ENCODE assay signal across 10 cellular contexts in genomic region chr5:40991168-40991980, GRCh38.
DNase-seq lines count a peak whose midpoint lies in the region; ATAC-seq, FAIRE-seq and TF ChIP-seq lines count a peak whose summit lies in the region.
"Had no signal": no experiment of that assay in that cellular context is flagged by ENCODE, and none has a peak within 500 bp of the region (broad histone marks: within the 10 kb centered on the region; RNA-seq: fewer than 3 reads in every experiment).

No MANE protein-coding gene starts in this region.

- H3K4me3 ChIP-seq in astrocyte (ENCODE audit: insufficient read depth, low read depth, low read length) = no peak overlapping the region
- H3K4me3 ChIP-seq in gastroesophageal sphincter = no peak overlapping the region
- H3K4me3 ChIP-seq in pancreas = no peak overlapping the region
- no peak overlapping the region for H3K4me3 ChIP-seq in aorta (ENCODE audit: low read length in 2 of 2)

- no peak overlapping the region for H3K4me3 Mint-ChIP-seq in astrocyte (ENCODE audit: unreplicated experiment)
- no peak overlapping the region for H3K4me3 Mint-ChIP-seq in chondrocyte (ENCODE audit: unreplicated experiment)

- H3K36me3 ChIP-seq in astrocyte (ENCODE audit: insufficient read depth, low read length) (no peaks in the 10 kb centered on the region), gastroesophageal sphincter (no peaks in the 10 kb centered on the region), pancreas (no peaks in the 10 kb centered on the region), aorta (ENCODE audit: control insufficient read depth in 1 of 2, insufficient read depth in 2 of 2, low read length in 1 of 2) (no peaks in the 10 kb centered on the region)

- H3K27ac ChIP-seq in astrocyte (ENCODE audit: low read depth, low read length) = peak overlapping the region; percentile 34
- H3K27ac ChIP-seq in gastroesophageal sphincter = peak overlapping the region in 3 of 4 donors; percentile 70 to 75 (median 74)
- peak overlapping the region in 2 of 4 donors; percentile 15 to 57 for H3K27ac ChIP-seq in pancreas
- H3K27ac ChIP-seq in aorta (ENCODE audit: low read depth in 1 of 2, low read length in 2 of 2) = no peak overlapping the region

- peak overlapping the region; percentile 27 for H3K4me2 ChIP-seq in astrocyte (ENCODE audit: low read length)

- H3K27ac Mint-ChIP-seq in astrocyte (ENCODE audit: unreplicated experiment) (peak overlapping the region; percentile 20), chondrocyte (ENCODE audit: unreplicated experiment) (no peak overlapping the region)

- no peaks in the 10 kb centered on the region for H4K20me1 ChIP-seq in astrocyte (ENCODE audit: insufficient read depth, low read length)

- no peaks in the 10 kb centered on the region for H3K79me2 ChIP-seq in astrocyte (ENCODE audit: insufficient read depth, low read length)

- 20 to 31% methylated on average over 2 of the region's 2 CpGs for WGBS in gastroesophageal sphincter (ENCODE audit: low coverage in 1 of 2), 2 donors
- WGBS in pancreas, 2 donors = 22 to 23% methylated on average over 2 of the region's 2 CpGs
- WGBS in aorta, 2 donors = 4 to 8% methylated on average over 2 of the region's 2 CpGs

- peak overlapping the region; percentile 30 for H3K9ac ChIP-seq in astrocyte (ENCODE audit: low read length)

- H3K27me3 ChIP-seq in astrocyte (ENCODE audit: insufficient read depth, low read length) (no peaks in the 10 kb centered on the region), gastroesophageal sphincter (no peaks in the 10 kb centered on the region), pancreas (no peaks in the 10 kb centered on the region), aorta (ENCODE audit: control insufficient read depth in 1 of 2, insufficient read depth in 2 of 2, low read length in 1 of 2) (no peaks in the 10 kb centered on the region)

- no peak overlapping the region for H2AFZ ChIP-seq in astrocyte (ENCODE audit: low read depth, low read length)

- TF ChIP-seq CTCF in astrocyte (IDR thresholded peaks at IDR 0.05; ENCODE audit: insufficient read depth, low read depth, low read length) (no peak), gastroesophageal sphincter (IDR thresholded peaks at IDR 0.05) (peak in 2 of 4 experiments; percentile 6 to 20), pancreas (IDR thresholded peaks at IDR 0.05) (no peak), chondrocyte (IDR thresholded peaks at IDR 0.05) (no peak)

- peak; percentile 98 for ATAC-seq in gastroesophageal sphincter
- peak; percentile 70 to 94 (median 91) for ATAC-seq in pancreas
- peak; percentile 95 for ATAC-seq in aorta (ENCODE audit: low FRiP score)
- no peak for ATAC-seq in HG03432 (IDR thresholded peaks at IDR 0.05; ENCODE audit: unreplicated experiment)

- peaks cover 5% of the 10 kb centered on the region for H3K9me3 Mint-ChIP-seq in astrocyte (ENCODE audit: unreplicated experiment)
- peaks cover 8% of the 10 kb centered on the region for H3K9me3 Mint-ChIP-seq in chondrocyte (ENCODE audit: low read depth)

- H3K36me3 Mint-ChIP-seq in astrocyte (ENCODE audit: low read depth, unreplicated experiment) (no peaks in the 10 kb centered on the region), chondrocyte (ENCODE audit: low read depth) (no peaks in the 10 kb centered on the region)

- H3K27me3 Mint-ChIP-seq in astrocyte (ENCODE audit: low read depth, unreplicated experiment) (no peaks in the 10 kb centered on the region), chondrocyte (ENCODE audit: low read depth) (peaks cover 5% of the 10 kb centered on the region)

- TF ChIP-seq EP300 in gastroesophageal sphincter (IDR thresholded peaks at IDR 0.05) = no peak

- H3K4me1 Mint-ChIP-seq in astrocyte (ENCODE audit: low read depth, unreplicated experiment) (peaks cover 25% of the 10 kb centered on the region), chondrocyte (ENCODE audit: low read depth) (no peaks in the 10 kb centered on the region)

- H3K4me1 ChIP-seq in astrocyte (ENCODE audit: insufficient read depth, low read length) (peaks cover 13% of the 10 kb centered on the region), gastroesophageal sphincter (peaks cover 0 to 30% (median 14%) of the 10 kb centered on the region in 3 donors), pancreas (peaks cover 0 to 16% (median 0%) of the 10 kb centered on the region in 3 donors), aorta (ENCODE audit: control insufficient read depth in 1 of 2, insufficient read depth in 2 of 2, low read length in 2 of 2) (peaks cover 6 to 10% of the 10 kb centered on the region in 2 donors)

- no peaks in the 10 kb centered on the region for H3K9me3 ChIP-seq in astrocyte (ENCODE audit: insufficient read depth, low read depth, low read length)
- peaks cover 0 to 11% (median 0%) of the 10 kb centered on the region in 3 donors for H3K9me3 ChIP-seq in gastroesophageal sphincter
- no peaks in the 10 kb centered on the region for H3K9me3 ChIP-seq in pancreas
- H3K9me3 ChIP-seq in aorta (ENCODE audit: control insufficient read depth, low read length) = no peaks in the 10 kb centered on the region

- intact Hi-C loops in pancreas (cut with DNase I) (no loop called here), aorta (cut with DNase I) (loop anchor here in 1 of 2 donors (5.0 kb wide), 1 partner anchor 201 kb away; no protein-coding TSS in a partner anchor)

- no peak for TF ChIP-seq POLR2A in gastroesophageal sphincter (IDR thresholded peaks at IDR 0.05)

- FAIRE-seq in astrocyte (lab: Jason Lieb, UNC) = no peak
- FAIRE-seq in pancreas (lab: Jason Lieb, UNC) = no peak
- FAIRE-seq: colon had no signal

- DNase-seq in astrocyte (ENCODE audit: low read depth) (peak; percentile 61), pancreas (peak in 3 of 6 donors; percentile 31 to 60 (median 57)), aorta (peak in 1 of 2 donors; percentile 78), NCI-H774 (lab: John Stamatoyannopoulos, UW) (no peak), chondrocyte (ENCODE audit: low spot score) (no peak)
- DNase-seq: activated CD4-positive, alpha-beta T cell treated with anti-CD3 and anti-CD28 coated beads for 4 hours; MM.1S had no signal

Comparison
In these comparisons a context has a peak if more than half of its experiments do, and no peak if none do; other contexts are left out.
1. H3K27ac ChIP-seq: peak in astrocyte (single experiment) and gastroesophageal sphincter (3 of 4); none in aorta (0 of 2).